ENCODE assay signal across 1 cellular context in genomic region chr10:95755511-95756004, GRCh38.
TF ChIP-seq lines count a peak whose summit lies in the region.

No MANE protein-coding gene starts in this region.

TF ChIP-seq in GM12878, 131 proteins besides CTCF, POLR2A, EP300 and RAD21 (continued from another document and continues in another):
- peak; percentile 32 for TF ChIP-seq SKIL (IDR thresholded peaks at IDR 0.05; ENCODE audit: low read depth, poor library complexity, severe bottlenecking)
- TF ChIP-seq CEBPB (IDR thresholded peaks at IDR 0.05; ENCODE audit: borderline replicate concordance in 1 of 2, low read depth in 2 of 2, low read length in 2 of 2) = no peak
- 0 out of 2 replicates have a peak, but pooled peaks have one; percentile 53 for TF ChIP-seq IKZF1 (conservative IDR thresholded peaks at IDR 0.05)
- no peak for TF ChIP-seq ZNF217 (IDR thresholded peaks at IDR 0.05)
- TF ChIP-seq ZBTB33 (IDR thresholded peaks at IDR 0.05) = 0 out of 2 replicates have a peak, but pooled peaks have one; percentile 25
- TF ChIP-seq MEF2B (IDR thresholded peaks at IDR 0.05; ENCODE audit: partially characterized antibody, poor library complexity, severe bottlenecking) = no peak
- TF ChIP-seq PML (IDR thresholded peaks at IDR 0.05; ENCODE audit: low read length) = no peak
- peak; percentile 74 for TF ChIP-seq CREM (IDR thresholded peaks at IDR 0.05; ENCODE audit: low read depth)
- TF ChIP-seq RELA (IDR thresholded peaks at IDR 0.05; ENCODE audit: borderline replicate concordance, partially characterized antibody) = no peak
- TF ChIP-seq SMC3 (IDR thresholded peaks at IDR 0.05; ENCODE audit: borderline replicate concordance, low read length) = peak; percentile 20; the same call in 1 of the 2 replicates
- peak; percentile 57; the same call in 1 of the 2 replicates for TF ChIP-seq ZNF687 (IDR thresholded peaks at IDR 0.05)
- 0 out of 2 replicates have a peak, but pooled peaks have one; percentile 12 for TF ChIP-seq BACH1 (IDR thresholded peaks at IDR 0.05; ENCODE audit: borderline replicate concordance)
- TF ChIP-seq CUX1 (IDR thresholded peaks at IDR 0.05; ENCODE audit: insufficient replicate concordance, low read depth, low read length) = peak; percentile 61
- no peak for TF ChIP-seq GATAD2B (conservative IDR thresholded peaks at IDR 0.05; ENCODE audit: low read depth)
- 0 out of 2 replicates have a peak, but pooled peaks have one; percentile 43 for TF ChIP-seq NFIC (IDR thresholded peaks at IDR 0.05; ENCODE audit: low read depth, low read length)
- TF ChIP-seq POLR2AphosphoS2 (IDR thresholded peaks at IDR 0.05; ENCODE audit: low read depth, low read length) = 0 out of 2 replicates have a peak, but pooled peaks have one; percentile 32
- TF ChIP-seq YY1 (IDR thresholded peaks at IDR 0.05; ENCODE audit: low read depth, low read length) = peak; percentile 26; the same call in 1 of the 2 replicates
- TF ChIP-seq CHD4 (IDR thresholded peaks at IDR 0.05) = no peak
- TF ChIP-seq SIN3A (IDR thresholded peaks at IDR 0.05; ENCODE audit: low read depth, low read length) = peak; percentile 76; the same call in 1 of the 2 replicates
- TF ChIP-seq NR2F1 (conservative IDR thresholded peaks at IDR 0.05) = no peak
- peak; percentile 88 for TF ChIP-seq TAF1 (IDR thresholded peaks at IDR 0.05; ENCODE audit: borderline replicate concordance, low read depth, low read length)
- 0 out of 2 replicates have a peak, but pooled peaks have one; percentile 56 for TF ChIP-seq RCOR1 (conservative IDR thresholded peaks at IDR 0.05; ENCODE audit: low read depth, low read length)
- peak; percentile 18 to 70; a peak in 2 of 4 replicates for TF ChIP-seq IKZF2 (IDR thresholded peaks at IDR 0.05)
- peak; percentile 76 for TF ChIP-seq USF2 (IDR thresholded peaks at IDR 0.05; ENCODE audit: borderline replicate concordance, low read depth, low read length)
- TF ChIP-seq RAD51 (IDR thresholded peaks at IDR 0.05) = peak; percentile 97
- TF ChIP-seq GABPA (IDR thresholded peaks at IDR 0.05; ENCODE audit: low read depth) = no peak
- peak; percentile 10; the same call in 1 of the 2 replicates for TF ChIP-seq CBFB (IDR thresholded peaks at IDR 0.05; ENCODE audit: low read depth)
- TF ChIP-seq SMAD1 (IDR thresholded peaks at IDR 0.05; ENCODE audit: low read depth, partially characterized antibody) = peak; percentile 97
- peak; percentile 18; the same call in 1 of the 2 replicates for TF ChIP-seq PKNOX1 (IDR thresholded peaks at IDR 0.05)
- no peak for TF ChIP-seq ZSCAN29 (IDR thresholded peaks at IDR 0.05)
- no peak for TF ChIP-seq TCF3 (IDR thresholded peaks at IDR 0.05; ENCODE audit: borderline replicate concordance, insufficient read depth, low read depth, low read length)
- peak; percentile 60; the same call in 1 of the 2 replicates for TF ChIP-seq RB1 (IDR thresholded peaks at IDR 0.05; ENCODE audit: borderline replicate concordance)
- no peak for TF ChIP-seq PAX8 (IDR thresholded peaks at IDR 0.05)
- no peak for TF ChIP-seq E4F1 (IDR thresholded peaks at IDR 0.05; ENCODE audit: borderline replicate concordance, partially characterized antibody)
- peak; percentile 73; the same call in 1 of the 2 replicates for TF ChIP-seq MXI1 (IDR thresholded peaks at IDR 0.05; ENCODE audit: low read depth, low read length)
- TF ChIP-seq E2F8 (IDR thresholded peaks at IDR 0.05; ENCODE audit: low read depth, partially characterized antibody) = no peak
